18 cellular contexts compared by ENCODE assay signal in genomic region chr18:515156-515815, GRCh38. TPM values are rescaled to one million over a fixed set of nuclear protein-coding genes. Genes with fewer than 3 reads are reported as not detected.
DNase-seq lines count a peak whose midpoint lies in the region; ATAC-seq, FAIRE-seq and TF ChIP-seq lines count a peak whose summit lies in the region.
"Had no signal": no experiment of that assay in that cellular context is flagged by ENCODE, and none has a peak within 500 bp of the region (broad histone marks: within the 10 kb centered on the region; RNA-seq: fewer than 3 reads in every experiment).

No MANE protein-coding gene starts in this region.

- FAIRE-seq in H1 (lab: Jason Lieb, UNC), result no peak

- no peak for ATAC-seq in GM18907 (IDR thresholded peaks at IDR 0.05; ENCODE audit: unreplicated experiment)
- ATAC-seq: SK-N-SH treated with all-trans-retinoic acid at 6 μM for 48 hours had no signal

- H3K14ac ChIP-seq in H9 (ENCODE audit: insufficient read depth, low read length) (no peak overlapping the region), H1 (ENCODE audit: insufficient read length) (no peak overlapping the region), neuronal stem cell (ENCODE audit: low read length) (peak overlapping the region; percentile 71)

- no peaks in the 10 kb centered on the region for H3K79me1 ChIP-seq in H9 (ENCODE audit: insufficient read depth, low read depth, low read length, poor library complexity, severe bottlenecking)
- no peaks in the 10 kb centered on the region for H3K79me1 ChIP-seq in H1 (ENCODE audit: low read depth, low read length)
- H3K79me1 ChIP-seq in neuronal stem cell (ENCODE audit: low read depth, low read length), result no peaks in the 10 kb centered on the region

- H3K4ac ChIP-seq in H9 (ENCODE audit: low read depth, low read length) (no peak overlapping the region), H1 (replicated peaks; ENCODE audit: insufficient read length, low read depth, low read length) (no peak overlapping the region), neuronal stem cell (ENCODE audit: low read length) (no peak overlapping the region)

- H4K91ac ChIP-seq in H9 (ENCODE audit: insufficient read length, low read depth, low read length) (no peak overlapping the region), H1 (replicated peaks; ENCODE audit: insufficient read length, low read length) (no peak overlapping the region), neuronal stem cell (ENCODE audit: low read depth, low read length, poor library complexity) (no peak overlapping the region)

- H3K4me1 ChIP-seq in H9 (ENCODE audit: insufficient read depth, low read length), result no peaks in the 10 kb centered on the region; the same call in 1 of the 2 replicates
- H3K4me1 ChIP-seq in H1 (replicated peaks in 1 of 4; ENCODE audit: control insufficient read depth in 3 of 4, insufficient read depth in 4 of 4, low read length in 3 of 4), result peaks cover 0 to 9% (median 4%) of the 10 kb centered on the region in 4 experiments; a peak in 4 of 7 replicates
- peaks cover 0 to 2% of the 10 kb centered on the region in 2 donors for H3K4me1 ChIP-seq in neuronal stem cell (ENCODE audit: control insufficient read depth in 2 of 2, insufficient read depth in 1 of 2, low read depth in 1 of 2, low read length in 2 of 2)
- H3K4me1 ChIP-seq in CD8-positive, alpha-beta memory T cell (ENCODE audit: insufficient read depth, low read length), result no peaks in the 10 kb centered on the region

- H2BK15ac ChIP-seq in H9 (ENCODE audit: low read depth, low read length) (no peak overlapping the region), H1 (ENCODE audit: low read length) (no peak overlapping the region), neuronal stem cell (ENCODE audit: low read length) (no peak overlapping the region)

- TF ChIP-seq CTCF in H9 (conservative IDR thresholded peaks at IDR 0.05) (peak; percentile 38; the same call in 2 of the 3 replicates), H1 (IDR thresholded peaks at IDR 0.05; ENCODE audit: control extremely low read depth in 1 of 3, insufficient read depth in 1 of 3, low read depth in 1 of 3, low read length in 3 of 3) (peak in 2 of 3 experiments; percentile 35 to 37; a peak in 2 of 4 replicates), WERI-Rb-1 (IDR thresholded peaks at IDR 0.05; ENCODE audit: low read depth, low read length) (no peak)

- no peak for TF ChIP-seq EP300 in H1 (IDR thresholded peaks at IDR 0.05; ENCODE audit: borderline replicate concordance in 1 of 2, low read depth in 2 of 2, low read length in 2 of 2)

- no peaks in the 10 kb centered on the region for H4K20me1 ChIP-seq in H9 (ENCODE audit: control insufficient read depth, insufficient read depth, insufficient read length)
- no peaks in the 10 kb centered on the region for H4K20me1 ChIP-seq in H1 (replicated peaks in 1 of 2; ENCODE audit: control insufficient read depth in 1 of 2, insufficient read depth in 2 of 2, low read length in 2 of 2)

- H3K27me3 ChIP-seq in H9 (ENCODE audit: insufficient read depth, low read length) (no peaks in the 10 kb centered on the region), H1 (replicated peaks in 1 of 4; ENCODE audit: control insufficient read depth in 3 of 4, extremely low read depth in 1 of 4, insufficient read depth in 3 of 4, low read length in 3 of 4) (no peaks in the 10 kb centered on the region), neuronal stem cell (ENCODE audit: control insufficient read depth in 3 of 3, insufficient read depth in 3 of 3, low read depth in 1 of 3, low read length in 3 of 3) (no peaks in the 10 kb centered on the region), WERI-Rb-1 (ENCODE audit: insufficient read depth, low read depth, severe bottlenecking) (no peaks in the 10 kb centered on the region)
- H3K27me3 ChIP-seq in CD8-positive, alpha-beta memory T cell (ENCODE audit: insufficient read depth, low read length, poor library complexity, severe bottlenecking), result no peaks in the 10 kb centered on the region

- intact Hi-C loops in posterior cingulate gyrus (cut with DNase I), result no loop called here

- peaks cover 8 to 25% (median 8%) of the 10 kb centered on the region in 3 experiments for H3K36me3 Mint-ChIP-seq in H9 (ENCODE audit: insufficient read depth in 1 of 3, low read depth in 3 of 3)
- no peaks in the 10 kb centered on the region for H3K36me3 Mint-ChIP-seq in CD8-positive, alpha-beta memory T cell

- peak; percentile 51 for DNase-seq in CD1c-positive myeloid dendritic cell (ENCODE audit: extremely low spot score)
- DNase-seq in H9, result no peak
- peak in 1 of 2 experiments; percentile 63 for DNase-seq in H1 (ENCODE audit: low read depth in 1 of 2, low spot score in 2 of 2)
- no peak for DNase-seq in neuronal stem cell (ENCODE audit: low spot score)
- no peak for DNase-seq in WERI-Rb-1
- no peak for DNase-seq in CD8-positive, alpha-beta memory T cell
- no peak for DNase-seq in posterior cingulate gyrus
- DNase-seq: AML-193; CD4-positive, alpha-beta T cell; HFFc6; NCI-H1092 treated with DMSO at 0.1 percent for 48 hours; NCI-H1694 treated with DMSO at 0.1 percent for 48 hours; NCI-H446; NCI-H748 treated with DMSO at 0.1 percent for 48 hours; Right ventricle myocardium superior had no signal

- no CpG with 5 or more reads among the region's 44 CpGs for WGBS in H9 (ENCODE audit: extremely low coverage, insufficient read length, low lambda C conversion rate)
- 86% methylated on average over 33 of the region's 44 CpGs; no CpG with 5 or more reads in 1 of the 2 experiments for WGBS in H1 (ENCODE audit: extremely low coverage in 1 of 2, insufficient coverage in 1 of 2, insufficient read length in 1 of 2, insufficient replicate concordance in 2 of 2, low coverage in 1 of 2, low lambda C conversion rate in 2 of 2, missing lambda C conversion rate in 1 of 2), 2 experiments
- no CpG with 5 or more reads among the region's 44 CpGs for WGBS in neuronal stem cell (ENCODE audit: extremely low coverage in 2 of 2, insufficient read length in 2 of 2, insufficient replicate concordance in 1 of 2), 2 donors

- H4K8ac ChIP-seq in H9 (replicated peaks; ENCODE audit: insufficient read length, low read depth, low read length) (no peak overlapping the region), H1 (ENCODE audit: extremely low read depth, insufficient read depth, low read length) (peak overlapping the region; percentile 14; the same call in 1 of the 2 replicates), neuronal stem cell (ENCODE audit: low read depth, low read length) (no peak overlapping the region)

- CTCF ChIA-PET in H1 (lab: Charles Lee; ENCODE audit: partially characterized antibody), result interaction anchor here (1.0 to 1.5 kb wide), 3 partner anchors 9 to 101 kb away, joined by 3 to 4 read pairs (median 4); no protein-coding TSS in a partner anchor
- CTCF ChIA-PET in CD8-positive, alpha-beta memory T cell (lab: Charles Lee), result no interaction called here

- no peak overlapping the region for H4K5ac ChIP-seq in H9 (ENCODE audit: insufficient read length, low read depth, low read length)
- H4K5ac ChIP-seq in H1 (ENCODE audit: insufficient read length, low read depth, low read length), result no peak overlapping the region

- peaks cover 24 to 26% of the 10 kb centered on the region in 2 experiments for H3K9me3 Mint-ChIP-seq in H9
- peaks cover 0 to 4% (median 2%) of the 10 kb centered on the region in 5 donors for H3K9me3 Mint-ChIP-seq in CD8-positive, alpha-beta memory T cell
- H3K9me3 Mint-ChIP-seq: CD4-positive, alpha-beta T cell had no signal

- TF ChIP-seq POLR2A in H1 (IDR thresholded peaks at IDR 0.05; ENCODE audit: control extremely low read depth in 1 of 2, low read depth in 2 of 2, low read length in 2 of 2), result no peak

- H3K36me3 ChIP-seq in H1 (ENCODE audit: control insufficient read depth in 2 of 4, insufficient read depth in 4 of 4, low read length in 3 of 4), result no peaks in the 10 kb centered on the region
- H3K36me3 ChIP-seq in neuronal stem cell (replicated peaks in 1 of 2; ENCODE audit: control insufficient read depth in 2 of 2, insufficient read depth in 2 of 2, low read length in 2 of 2), result no peaks in the 10 kb centered on the region
- no peaks in the 10 kb centered on the region for H3K36me3 ChIP-seq in WERI-Rb-1
- H3K36me3 ChIP-seq in CD8-positive, alpha-beta memory T cell (ENCODE audit: insufficient read depth, low read length), result no peaks in the 10 kb centered on the region

- H3K4me2 ChIP-seq in H9 (ENCODE audit: insufficient read depth, insufficient read length, low read length) (no peak overlapping the region), H1 (ENCODE audit: insufficient read depth in 1 of 2, low read depth in 2 of 2, low read length in 2 of 2) (no peak overlapping the region; a peak in 1 of 4 replicates), neuronal stem cell (ENCODE audit: insufficient read depth, low read length, poor library complexity, severe bottlenecking) (no peak overlapping the region)
- H3K4me2 ChIP-seq: KMS-11 had no signal

- peaks cover 7% of the 10 kb centered on the region for H3K27me3 Mint-ChIP-seq in H9 (ENCODE audit: low read depth)
- H3K27me3 Mint-ChIP-seq in CD8-positive, alpha-beta memory T cell, result peaks cover 3% of the 10 kb centered on the region in 2 donors

- H3K18ac ChIP-seq in H9 (ENCODE audit: insufficient read length, low read depth, low read length) (no peak overlapping the region), H1 (ENCODE audit: extremely low read depth, low read length) (no peak overlapping the region), neuronal stem cell (ENCODE audit: low read length) (no peak overlapping the region)

- H3K9me3 ChIP-seq in H9 (ENCODE audit: control insufficient read depth, low read depth, low read length), result no peaks in the 10 kb centered on the region
- peaks cover 0 to 27% of the 10 kb centered on the region in 2 experiments; a peak in 2 of 4 replicates for H3K9me3 ChIP-seq in H1 (ENCODE audit: insufficient read depth in 2 of 2, low read depth in 1 of 2, low read length in 1 of 2)
- H3K9me3 ChIP-seq in neuronal stem cell (replicated peaks in 1 of 2; ENCODE audit: control insufficient read depth in 2 of 2, insufficient read depth in 1 of 2, low read depth in 1 of 2, low read length in 2 of 2), result peaks cover 0 to 2% of the 10 kb centered on the region in 2 donors
- H3K9me3 ChIP-seq in WERI-Rb-1 (ENCODE audit: severe bottlenecking), result peaks cover 2% of the 10 kb centered on the region
- H3K9me3 ChIP-seq in CD8-positive, alpha-beta memory T cell (ENCODE audit: low read length), result no peaks in the 10 kb centered on the region

- H3K4me3 ChIP-seq in H1 (ENCODE audit: extremely low read depth in 1 of 4, insufficient read depth in 2 of 4, low read depth in 3 of 4, low read length in 4 of 4) (no peak overlapping the region; a peak in 1 of 8 replicates), neuronal stem cell (ENCODE audit: low read length in 2 of 2) (no peak overlapping the region), WERI-Rb-1 (ENCODE audit: low read depth, low read length) (no peak overlapping the region)
- no peak overlapping the region for H3K4me3 ChIP-seq in CD8-positive, alpha-beta memory T cell (ENCODE audit: low read length)

- no peak overlapping the region for H3T11ph ChIP-seq in H9 (ENCODE audit: low read length)

- H3K27ac ChIP-seq in H9 (ENCODE audit: insufficient read length, low read depth, low read length), result no peak overlapping the region
- no peak overlapping the region for H3K27ac ChIP-seq in H1 (ENCODE audit: low read depth, low read length)
- no peak overlapping the region for H3K27ac ChIP-seq in neuronal stem cell (replicated peaks; ENCODE audit: low read length)
- H3K27ac ChIP-seq in WERI-Rb-1, result no peak overlapping the region
- H3K27ac ChIP-seq in CD8-positive, alpha-beta memory T cell (ENCODE audit: low read depth, low read length), result no peak overlapping the region
- H3K27ac ChIP-seq: KMS-11 had no signal

- H3K4me1 Mint-ChIP-seq in H9, result peaks cover 21 to 22% of the 10 kb centered on the region in 2 experiments
- no peaks in the 10 kb centered on the region for H3K4me1 Mint-ChIP-seq in CD8-positive, alpha-beta memory T cell

- TF ChIP-seq RAD21 in H1 (IDR thresholded peaks at IDR 0.05 in 1 of 2, conservative IDR thresholded peaks at IDR 0.05 in 1 of 2; ENCODE audit: low read depth in 2 of 2, low read length in 2 of 2), result peak in 1 of 2 experiments; percentile 45; a peak in 2 of 4 replicates

- H2BK120ac ChIP-seq in H9 (ENCODE audit: low read depth, low read length, poor library complexity, severe bottlenecking) (no peak overlapping the region), H1 (replicated peaks; ENCODE audit: low read depth, low read length) (no peak overlapping the region), neuronal stem cell (ENCODE audit: low read depth, low read length) (no peak overlapping the region)

- no peaks in the 10 kb centered on the region for H3K79me2 ChIP-seq in H9 (ENCODE audit: insufficient read depth, low read length)
- no peaks in the 10 kb centered on the region for H3K79me2 ChIP-seq in H1 (ENCODE audit: control insufficient read depth in 1 of 2, insufficient read depth in 2 of 2, low read length in 2 of 2)

- H3K56ac ChIP-seq in H9 (ENCODE audit: insufficient read length, low read depth, low read length) (no peak overlapping the region), H1 (replicated peaks; ENCODE audit: insufficient read length, low read depth, low read length) (no peak overlapping the region)

- no peaks in the 10 kb centered on the region for H3K23me2 ChIP-seq in H9 (ENCODE audit: insufficient read length, low read depth, low read length, poor library complexity, severe bottlenecking)
- no peaks in the 10 kb centered on the region for H3K23me2 ChIP-seq in H1 (ENCODE audit: low read depth, low read length)

- no peak overlapping the region for H2BK12ac ChIP-seq in H9 (ENCODE audit: insufficient read length, low read depth, low read length)
- no peak overlapping the region for H2BK12ac ChIP-seq in H1 (ENCODE audit: low read depth, low read length)
- H2BK12ac ChIP-seq in neuronal stem cell (ENCODE audit: low read length), result no peak overlapping the region

- no peak overlapping the region for H3K23ac ChIP-seq in H9 (ENCODE audit: insufficient read length, low read depth, low read length)
- no peak overlapping the region for H3K23ac ChIP-seq in H1 (ENCODE audit: insufficient read length)
- no peak overlapping the region for H3K23ac ChIP-seq in neuronal stem cell (ENCODE audit: low read depth, low read length, poor library complexity)

- no peak overlapping the region; a peak in 2 of 5 replicates for H3K4me3 Mint-ChIP-seq in H9
- no peak overlapping the region for H3K4me3 Mint-ChIP-seq in CD8-positive, alpha-beta memory T cell
- H3K4me3 Mint-ChIP-seq: CD4-positive, alpha-beta T cell; HFFc6 had no signal

- H2BK5ac ChIP-seq in H9 (ENCODE audit: insufficient read length, low read length) (no peak overlapping the region), H1 (ENCODE audit: low read depth, low read length) (no peak overlapping the region), neuronal stem cell (ENCODE audit: low read length) (no peak overlapping the region)

- POLR2A ChIA-PET in H1 (lab: Charles Lee; ENCODE audit: partially characterized antibody), result no interaction called here
- POLR2A ChIA-PET in CD8-positive, alpha-beta memory T cell (lab: Charles Lee), result no interaction called here

- H3K27ac Mint-ChIP-seq in H9, result no peak overlapping the region; a peak in 1 of 7 replicates
- H3K27ac Mint-ChIP-seq in CD8-positive, alpha-beta memory T cell, result no peak overlapping the region
- H3K27ac Mint-ChIP-seq: CD4-positive, alpha-beta T cell; HFFc6 had no signal

- H2BK20ac ChIP-seq in H9 (ENCODE audit: low read depth, low read length, poor library complexity, severe bottlenecking) (no peak overlapping the region), H1 (ENCODE audit: low read length) (no peak overlapping the region)

- no peak overlapping the region for H3K9ac ChIP-seq in H9 (ENCODE audit: extremely low read depth, insufficient read length, low read length)
- no peak overlapping the region for H3K9ac ChIP-seq in H1 (replicated peaks in 1 of 4; ENCODE audit: extremely low read depth in 1 of 4, low read depth in 3 of 4, low read length in 3 of 4)
- no peak overlapping the region for H3K9ac ChIP-seq in neuronal stem cell (ENCODE audit: low read depth, low read length, poor library complexity)
- H3K9ac ChIP-seq: KMS-11 had no signal

- H2AFZ ChIP-seq in H9 (ENCODE audit: low read length), result no peak overlapping the region
- H2AFZ ChIP-seq in H1 (ENCODE audit: low read length), result 0 out of 2 replicates have a peak overlapping the region, but pooled peaks have one; percentile 40
- no peak overlapping the region for H2AFZ ChIP-seq in neuronal stem cell (ENCODE audit: low read length)

- H2AK5ac ChIP-seq in H9 (ENCODE audit: insufficient read length, low read length), result no peak overlapping the region
- no peak overlapping the region for H2AK5ac ChIP-seq in H1 (ENCODE audit: low read depth, low read length)
- no peak overlapping the region for H2AK5ac ChIP-seq in neuronal stem cell (ENCODE audit: low read depth, low read length)

RNA-seq across cellular contexts. Expression of gene COLEC12, which starts 14.8 kb away (rescaled TPM):
- total RNA-seq in H9 (2021), result 0.59 and 0.70 TPM in 2 replicates
- 2.2 and 2.3 TPM in 2 replicates for total RNA-seq in H1 (2021; fragmentation: NEBNext Ultra II Directional; extraction: Animal tissue kit (Norgen Biotek cat#: 25700))
- 0.44 and 0.47 TPM in 2 replicates for polyA plus RNA-seq in H1 (2011; rRNA removed)
- polyA plus RNA-seq in H1 (2011; cell fraction: cytosol; rRNA removed), result 0.72 TPM
- 0.78 TPM for polyA plus RNA-seq in H1 (2011; cell fraction: nucleus; rRNA removed)
- polyA plus RNA-seq in H1 (2012, experiment 1 of 2), result 0.64 to 0.81 TPM (median 0.78 TPM) in 4 replicates
- 0.22 TPM for polyA plus RNA-seq in H1 (2012, experiment 2 of 2)
- 1.8 TPM for polyA plus RNA-seq in H1 (2013, experiment 1 of 2)
- 2.3 TPM for polyA plus RNA-seq in H1 (2013, experiment 2 of 2)
- 0.85 and 0.88 TPM in 2 replicates for polyA minus RNA-seq in H1 (2011; rRNA and poly(A)+ RNA removed)
- 0.44 TPM for polyA minus RNA-seq in H1 (2011; cell fraction: cytosol; rRNA and poly(A)+ RNA removed)
- polyA minus RNA-seq in H1 (2011; cell fraction: nucleus; rRNA and poly(A)+ RNA removed), result 0.90 TPM
- polyA plus RNA-seq in neuronal stem cell (2013, experiment 1 of 2), result 1.0 TPM
- polyA plus RNA-seq in neuronal stem cell (2013, experiment 2 of 2), result 1.1 TPM
- total RNA-seq in CD8-positive, alpha-beta memory T cell, result under 1 TPM in 1 of 2 experiments, not detected in 1; 0.04 TPM
- not detected for polyA plus RNA-seq in CD8-positive, alpha-beta memory T cell
- total RNA-seq: CD4-positive, alpha-beta T cell had no signal
